In genomic region chr20:48246391-48246790, GRCh38 we compare ENCODE assay signal across 20 cellular contexts.
"Had no signal": no experiment of that assay in that cellular context is flagged by ENCODE, and none has a peak within 500 bp of the region (broad histone marks: within the 10 kb centered on the region; RNA-seq: fewer than 3 reads in every experiment).

No MANE protein-coding gene starts in this region.

- H3K9me3 ChIP-seq: MG63 had no signal

- DNase-seq: IMR-90, Karpas-422, KG1, NCI-H1105 treated with DMSO at 0.1 percent for 48 hours, NCI-H1417 treated with DMSO at 0.1 percent for 48 hours, NCI-H187, NCI-H2029, NCI-H2081 treated with DMSO at 0.1 percent for 48 hours, NCI-H226, NCI-H510A, NCI-H524 treated with DMSO at 0.1 percent for 48 hours, NCI-H774, PC-3, SHP77 treated with DMSO at 0.1 percent for 48 hours had no signal

- H3K27me3 ChIP-seq: MG63, SJCRH30 had no signal

- H3K36me3 ChIP-seq: MG63, SJCRH30 had no signal

- ATAC-seq: HepG2, Panc1, PC-3, Right ventricle myocardium inferior had no signal

- FAIRE-seq: HepG2 had no signal

- H3K27ac ChIP-seq: RWPE1, SJCRH30 had no signal

- H3K4me3 ChIP-seq: MG63, SJCRH30 had no signal
